4 cellular contexts compared by ENCODE assay signal in the genomic region with DNA sequence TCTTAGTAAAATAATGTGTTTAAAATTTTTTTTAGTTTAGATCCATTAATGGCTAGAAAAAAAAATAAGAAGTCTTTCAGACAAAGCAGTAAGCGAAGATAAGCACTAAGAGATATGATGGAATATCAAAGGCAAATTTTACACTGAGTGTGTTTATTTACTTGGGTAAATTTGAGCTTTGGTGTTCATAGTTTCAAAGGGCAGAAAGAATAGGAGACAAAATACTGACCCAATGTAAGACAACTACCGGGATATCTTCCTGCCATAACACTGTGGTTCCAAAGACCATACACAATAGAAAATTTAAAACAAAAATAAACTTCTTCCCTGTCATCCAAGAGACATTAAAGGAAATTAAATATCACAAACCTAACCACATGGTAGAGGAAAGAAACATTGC. TPM values are rescaled to one million over a fixed set of nuclear protein-coding genes. Genes with fewer than 3 reads are reported as not detected.
"Had no signal": no experiment of that assay in that cellular context is flagged by ENCODE, and none has a peak within 500 bp of the region (broad histone marks: within the 10 kb centered on the region; RNA-seq: fewer than 3 reads in every experiment).

No MANE protein-coding gene starts in this region.

- ATAC-seq: GM12878 had no signal

- DNase-seq: GDM1, GF-D8 had no signal

RNA-seq across cellular contexts. Expression of gene TP63, which starts 25.5 kb away (rescaled TPM):
- total RNA-seq: G401 had no signal
